ENCODE assay signal across 1 cellular context in the genomic region with DNA sequence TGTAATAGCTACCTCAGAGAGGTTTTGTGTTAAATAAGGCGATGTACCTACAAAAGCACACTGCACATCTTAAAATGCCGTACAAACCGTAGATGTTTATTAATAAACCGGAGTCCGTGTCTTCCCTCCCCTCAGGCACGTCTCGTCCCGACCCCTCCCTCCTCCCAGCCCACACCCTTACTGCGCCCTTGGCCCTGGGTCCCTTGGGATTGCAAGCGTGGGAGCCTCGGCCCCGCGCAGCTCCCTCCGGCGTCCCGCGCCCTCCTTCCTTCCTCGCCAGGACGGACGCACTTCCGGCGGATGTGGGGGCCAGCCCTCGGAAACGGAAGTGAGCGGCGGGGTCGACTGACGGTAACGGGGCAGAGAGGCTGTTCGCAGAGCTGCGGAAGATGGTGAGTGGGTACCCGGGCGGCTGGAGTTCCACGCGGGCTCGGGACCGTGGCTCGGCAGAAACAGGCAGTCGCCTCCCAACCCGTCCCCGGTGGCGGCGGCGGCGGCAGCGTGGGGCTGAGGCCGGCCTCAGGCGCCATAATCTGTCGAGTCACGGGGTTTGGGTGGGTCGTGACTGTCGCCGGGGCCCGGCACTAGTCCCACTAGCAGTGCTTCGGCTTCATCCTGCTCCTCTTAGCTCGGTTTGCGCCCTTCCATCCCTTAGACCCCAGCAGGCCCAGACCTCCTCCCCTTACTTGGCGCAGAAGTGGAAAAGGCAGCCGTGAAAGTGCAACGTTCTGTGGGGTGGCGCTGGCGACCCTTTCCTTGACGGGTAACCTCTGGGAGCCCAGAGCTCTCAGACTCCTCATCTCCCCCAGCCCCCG.
TF ChIP-seq lines count a peak whose summit lies in the region.

A gene with protein sequence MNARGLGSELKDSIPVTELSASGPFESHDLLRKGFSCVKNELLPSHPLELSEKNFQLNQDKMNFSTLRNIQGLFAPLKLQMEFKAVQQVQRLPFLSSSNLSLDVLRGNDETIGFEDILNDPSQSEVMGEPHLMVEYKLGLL (plus strand): TSS at position 335 of the 815 bp plus-strand sequence. CDS start 55 bp downstream, at position 390.

TF ChIP-seq in GM23338, 12 proteins besides CTCF, POLR2A, EP300 and RAD21 (continued from another document):
- TF ChIP-seq, protein P1, sequence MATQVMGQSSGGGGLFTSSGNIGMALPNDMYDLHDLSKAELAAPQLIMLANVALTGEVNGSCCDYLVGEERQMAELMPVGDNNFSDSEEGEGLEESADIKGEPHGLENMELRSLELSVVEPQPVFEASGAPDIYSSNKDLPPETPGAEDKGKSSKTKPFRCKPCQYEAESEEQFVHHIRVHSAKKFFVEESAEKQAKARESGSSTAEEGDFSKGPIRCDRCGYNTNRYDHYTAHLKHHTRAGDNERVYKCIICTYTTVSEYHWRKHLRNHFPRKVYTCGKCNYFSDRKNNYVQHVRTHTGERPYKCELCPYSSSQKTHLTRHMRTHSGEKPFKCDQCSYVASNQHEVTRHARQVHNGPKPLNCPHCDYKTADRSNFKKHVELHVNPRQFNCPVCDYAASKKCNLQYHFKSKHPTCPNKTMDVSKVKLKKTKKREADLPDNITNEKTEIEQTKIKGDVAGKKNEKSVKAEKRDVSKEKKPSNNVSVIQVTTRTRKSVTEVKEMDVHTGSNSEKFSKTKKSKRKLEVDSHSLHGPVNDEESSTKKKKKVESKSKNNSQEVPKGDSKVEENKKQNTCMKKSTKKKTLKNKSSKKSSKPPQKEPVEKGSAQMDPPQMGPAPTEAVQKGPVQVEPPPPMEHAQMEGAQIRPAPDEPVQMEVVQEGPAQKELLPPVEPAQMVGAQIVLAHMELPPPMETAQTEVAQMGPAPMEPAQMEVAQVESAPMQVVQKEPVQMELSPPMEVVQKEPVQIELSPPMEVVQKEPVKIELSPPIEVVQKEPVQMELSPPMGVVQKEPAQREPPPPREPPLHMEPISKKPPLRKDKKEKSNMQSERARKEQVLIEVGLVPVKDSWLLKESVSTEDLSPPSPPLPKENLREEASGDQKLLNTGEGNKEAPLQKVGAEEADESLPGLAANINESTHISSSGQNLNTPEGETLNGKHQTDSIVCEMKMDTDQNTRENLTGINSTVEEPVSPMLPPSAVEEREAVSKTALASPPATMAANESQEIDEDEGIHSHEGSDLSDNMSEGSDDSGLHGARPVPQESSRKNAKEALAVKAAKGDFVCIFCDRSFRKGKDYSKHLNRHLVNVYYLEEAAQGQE (IDR thresholded peaks at IDR 0.05; ENCODE audit: unreplicated experiment): no peak
- TF ChIP-seq POLR2AphosphoS5 (IDR thresholded peaks at IDR 0.05; ENCODE audit: low read depth) (peak; percentile 99), EZH2phosphoT487 (IDR thresholded peaks at IDR 0.05; ENCODE audit: unreplicated experiment) (no peak), STAT1 (IDR thresholded peaks at IDR 0.05; ENCODE audit: unreplicated experiment) (no peak), CREB1 (CRISPR knock-in tag; IDR thresholded peaks at IDR 0.05; ENCODE audit: low read depth) (peak; percentile 71), JUNB (IDR thresholded peaks at IDR 0.05; ENCODE audit: unreplicated experiment) (no peak), NANOG (IDR thresholded peaks at IDR 0.05; ENCODE audit: borderline replicate concordance) (no peak), ZNF114 (CRISPR knock-in tag; IDR thresholded peaks at IDR 0.05) (no peak)
- TF ChIP-seq, protein P2, sequence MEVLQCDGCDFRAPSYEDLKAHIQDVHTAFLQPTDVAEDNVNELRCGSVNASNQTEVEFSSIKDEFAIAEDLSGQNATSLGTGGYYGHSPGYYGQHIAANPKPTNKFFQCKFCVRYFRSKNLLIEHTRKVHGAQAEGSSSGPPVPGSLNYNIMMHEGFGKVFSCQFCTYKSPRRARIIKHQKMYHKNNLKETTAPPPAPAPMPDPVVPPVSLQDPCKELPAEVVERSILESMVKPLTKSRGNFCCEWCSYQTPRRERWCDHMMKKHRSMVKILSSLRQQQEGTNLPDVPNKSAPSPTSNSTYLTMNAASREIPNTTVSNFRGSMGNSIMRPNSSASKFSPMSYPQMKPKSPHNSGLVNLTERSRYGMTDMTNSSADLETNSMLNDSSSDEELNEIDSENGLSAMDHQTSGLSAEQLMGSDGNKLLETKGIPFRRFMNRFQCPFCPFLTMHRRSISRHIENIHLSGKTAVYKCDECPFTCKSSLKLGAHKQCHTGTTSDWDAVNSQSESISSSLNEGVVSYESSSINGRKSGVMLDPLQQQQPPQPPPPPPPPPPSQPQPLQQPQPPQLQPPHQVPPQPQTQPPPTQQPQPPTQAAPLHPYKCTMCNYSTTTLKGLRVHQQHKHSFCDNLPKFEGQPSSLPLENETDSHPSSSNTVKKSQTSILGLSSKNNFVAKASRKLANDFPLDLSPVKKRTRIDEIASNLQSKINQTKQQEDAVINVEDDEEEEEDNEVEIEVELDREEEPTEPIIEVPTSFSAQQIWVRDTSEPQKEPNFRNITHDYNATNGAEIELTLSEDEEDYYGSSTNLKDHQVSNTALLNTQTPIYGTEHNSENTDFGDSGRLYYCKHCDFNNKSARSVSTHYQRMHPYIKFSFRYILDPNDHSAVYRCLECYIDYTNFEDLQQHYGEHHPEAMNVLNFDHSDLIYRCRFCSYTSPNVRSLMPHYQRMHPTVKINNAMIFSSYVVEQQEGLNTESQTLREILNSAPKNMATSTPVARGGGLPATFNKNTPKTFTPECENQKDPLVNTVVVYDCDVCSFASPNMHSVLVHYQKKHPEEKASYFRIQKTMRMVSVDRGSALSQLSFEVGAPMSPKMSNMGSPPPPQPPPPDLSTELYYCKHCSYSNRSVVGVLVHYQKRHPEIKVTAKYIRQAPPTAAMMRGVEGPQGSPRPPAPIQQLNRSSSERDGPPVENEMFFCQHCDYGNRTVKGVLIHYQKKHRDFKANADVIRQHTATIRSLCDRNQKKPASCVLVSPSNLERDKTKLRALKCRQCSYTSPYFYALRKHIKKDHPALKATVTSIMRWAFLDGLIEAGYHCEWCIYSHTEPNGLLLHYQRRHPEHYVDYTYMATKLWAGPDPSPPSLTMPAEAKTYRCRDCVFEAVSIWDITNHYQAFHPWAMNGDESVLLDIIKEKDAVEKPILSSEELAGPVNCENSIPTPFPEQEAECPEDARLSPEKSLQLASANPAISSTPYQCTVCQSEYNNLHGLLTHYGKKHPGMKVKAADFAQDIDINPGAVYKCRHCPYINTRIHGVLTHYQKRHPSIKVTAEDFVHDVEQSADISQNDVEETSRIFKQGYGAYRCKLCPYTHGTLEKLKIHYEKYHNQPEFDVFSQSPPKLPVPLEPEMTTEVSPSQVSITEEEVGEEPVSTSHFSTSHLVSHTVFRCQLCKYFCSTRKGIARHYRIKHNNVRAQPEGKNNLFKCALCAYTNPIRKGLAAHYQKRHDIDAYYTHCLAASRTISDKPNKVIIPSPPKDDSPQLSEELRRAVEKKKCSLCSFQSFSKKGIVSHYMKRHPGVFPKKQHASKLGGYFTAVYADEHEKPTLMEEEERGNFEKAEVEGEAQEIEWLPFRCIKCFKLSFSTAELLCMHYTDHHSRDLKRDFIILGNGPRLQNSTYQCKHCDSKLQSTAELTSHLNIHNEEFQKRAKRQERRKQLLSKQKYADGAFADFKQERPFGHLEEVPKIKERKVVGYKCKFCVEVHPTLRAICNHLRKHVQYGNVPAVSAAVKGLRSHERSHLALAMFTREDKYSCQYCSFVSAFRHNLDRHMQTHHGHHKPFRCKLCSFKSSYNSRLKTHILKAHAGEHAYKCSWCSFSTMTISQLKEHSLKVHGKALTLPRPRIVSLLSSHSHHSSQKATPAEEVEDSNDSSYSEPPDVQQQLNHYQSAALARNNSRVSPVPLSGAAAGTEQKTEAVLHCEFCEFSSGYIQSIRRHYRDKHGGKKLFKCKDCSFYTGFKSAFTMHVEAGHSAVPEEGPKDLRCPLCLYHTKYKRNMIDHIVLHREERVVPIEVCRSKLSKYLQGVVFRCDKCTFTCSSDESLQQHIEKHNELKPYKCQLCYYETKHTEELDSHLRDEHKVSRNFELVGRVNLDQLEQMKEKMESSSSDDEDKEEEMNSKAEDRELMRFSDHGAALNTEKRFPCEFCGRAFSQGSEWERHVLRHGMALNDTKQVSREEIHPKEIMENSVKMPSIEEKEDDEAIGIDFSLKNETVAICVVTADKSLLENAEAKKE (CRISPR knock-in tag; IDR thresholded peaks at IDR 0.05): no peak
- TF ChIP-seq, protein P3, sequence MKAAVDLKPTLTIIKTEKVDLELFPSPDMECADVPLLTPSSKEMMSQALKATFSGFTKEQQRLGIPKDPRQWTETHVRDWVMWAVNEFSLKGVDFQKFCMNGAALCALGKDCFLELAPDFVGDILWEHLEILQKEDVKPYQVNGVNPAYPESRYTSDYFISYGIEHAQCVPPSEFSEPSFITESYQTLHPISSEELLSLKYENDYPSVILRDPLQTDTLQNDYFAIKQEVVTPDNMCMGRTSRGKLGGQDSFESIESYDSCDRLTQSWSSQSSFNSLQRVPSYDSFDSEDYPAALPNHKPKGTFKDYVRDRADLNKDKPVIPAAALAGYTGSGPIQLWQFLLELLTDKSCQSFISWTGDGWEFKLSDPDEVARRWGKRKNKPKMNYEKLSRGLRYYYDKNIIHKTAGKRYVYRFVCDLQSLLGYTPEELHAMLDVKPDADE (IDR thresholded peaks at IDR 0.05): peak; percentile 92
TF ChIP-seq in GM23338: peak in this region for 3.
